ENCODE assay signal across 14 cellular contexts in genomic region chr7:25515876-25516275, GRCh38.
"Had no signal": no experiment of that assay in that cellular context is flagged by ENCODE, and none has a peak within 500 bp of the region (broad histone marks: within the 10 kb centered on the region; RNA-seq: fewer than 3 reads in every experiment).

No MANE protein-coding gene starts in this region.

- H3K27me3 ChIP-seq: sigmoid colon had no signal

- H3K36me3 Mint-ChIP-seq: activated naive CD8-positive, alpha-beta T cell treated with anti-CD3 and anti-CD28 coated beads for 36 hours; natural killer cell treated with Interleukin-12 subunit alpha and Interleukin-12 subunit beta and Interleukin-15 and Interleukin-18, amount 100 ng/mL, for 72 hours had no signal

- H3K4me3 ChIP-seq: dorsolateral prefrontal cortex, sigmoid colon had no signal

- H3K9me3 ChIP-seq: sigmoid colon had no signal

- H3K4me3 Mint-ChIP-seq: activated naive CD8-positive, alpha-beta T cell treated with anti-CD3 and anti-CD28 coated beads for 36 hours; natural killer cell treated with Interleukin-12 subunit alpha and Interleukin-12 subunit beta and Interleukin-15 and Interleukin-18, amount 100 ng/mL, for 72 hours had no signal

- H3K27me3 Mint-ChIP-seq: activated naive CD8-positive, alpha-beta T cell treated with anti-CD3 and anti-CD28 coated beads for 36 hours had no signal

- ATAC-seq: esophagus mucosa; natural killer cell treated with Interleukin-12 subunit alpha and Interleukin-12 subunit beta and Interleukin-15 and Interleukin-18, amount 100 ng/mL, for 72 hours had no signal

- H3K27ac ChIP-seq: dorsolateral prefrontal cortex, sigmoid colon had no signal

- FAIRE-seq: urothelium cell line had no signal

- H3K27ac Mint-ChIP-seq: activated naive CD8-positive, alpha-beta T cell treated with anti-CD3 and anti-CD28 coated beads for 36 hours; natural killer cell treated with Interleukin-12 subunit alpha and Interleukin-12 subunit beta and Interleukin-15 and Interleukin-18, amount 100 ng/mL, for 72 hours had no signal

- DNase-seq: activated CD4-positive, alpha-beta T cell treated with anti-CD3 and anti-CD28 coated beads for 1 hour; activated CD8-positive, alpha-beta memory T cell treated with anti-CD3 and anti-CD28 coated beads for 24 hours; activated naive CD8-positive, alpha-beta T cell treated with anti-CD3 and anti-CD28 coated beads for 36 hours; anterior cingulate cortex; dorsolateral prefrontal cortex; foreskin fibroblast; head of caudate nucleus; occipital lobe; sigmoid colon; stimulated activated CD4-positive, alpha-beta T cell treated with anti-CD3 and anti-CD28 coated beads, Interleukin-4, amount 100 ng/mL, for 24 hours; SW 1271 had no signal

- H3K4me1 ChIP-seq: sigmoid colon had no signal

- H3K9me3 Mint-ChIP-seq: activated naive CD8-positive, alpha-beta T cell treated with anti-CD3 and anti-CD28 coated beads for 36 hours; natural killer cell treated with Interleukin-12 subunit alpha and Interleukin-12 subunit beta and Interleukin-15 and Interleukin-18, amount 100 ng/mL, for 72 hours had no signal

- H3K36me3 ChIP-seq: sigmoid colon had no signal
